Comparison of ENCODE assay signal across 19 cellular contexts in genomic region chr12:39966738-39967137, GRCh38.
DNase-seq lines count a peak whose midpoint lies in the region; TF ChIP-seq lines count a peak whose summit lies in the region.
"Had no signal": no experiment of that assay in that cellular context is flagged by ENCODE, and none has a peak within 500 bp of the region (broad histone marks: within the 10 kb centered on the region; RNA-seq: fewer than 3 reads in every experiment).

No MANE protein-coding gene starts in this region.

- H3K36me3 ChIP-seq in adipocyte (ENCODE audit: control insufficient read depth, insufficient read depth, low read length, severe bottlenecking) (no peaks in the 10 kb centered on the region), neuronal stem cell (replicated peaks in 1 of 2; ENCODE audit: control insufficient read depth in 2 of 2, insufficient read depth in 2 of 2, low read length in 2 of 2) (no peaks in the 10 kb centered on the region)
- H3K36me3 ChIP-seq: SJCRH30 had no signal

- H3K4ac ChIP-seq in neuronal stem cell (ENCODE audit: low read length) = no peak overlapping the region

- H3K4me3 Mint-ChIP-seq in glutamatergic neuron (ENCODE audit: unreplicated experiment) = peak overlapping the region; percentile 66
- H3K4me3 Mint-ChIP-seq: CD4-positive, alpha-beta memory T cell had no signal

- H3K9ac ChIP-seq in adipocyte (ENCODE audit: low read length) (no peak overlapping the region), neuronal stem cell (ENCODE audit: low read depth, low read length, poor library complexity) (no peak overlapping the region)

- H2BK5ac ChIP-seq in neuronal stem cell (ENCODE audit: low read length) = no peak overlapping the region

- no CpG with 5 or more reads among the region's 2 CpGs for WGBS in neuronal stem cell (ENCODE audit: extremely low coverage in 2 of 2, insufficient read length in 2 of 2, insufficient replicate concordance in 1 of 2), 2 donors

- no peak overlapping the region for H4K91ac ChIP-seq in neuronal stem cell (ENCODE audit: low read depth, low read length, poor library complexity)

- H2BK15ac ChIP-seq in neuronal stem cell (ENCODE audit: low read length) = no peak overlapping the region

- peaks cover 24% of the 10 kb centered on the region for H3K4me1 Mint-ChIP-seq in glutamatergic neuron (ENCODE audit: low read depth, unreplicated experiment)
- H3K4me1 Mint-ChIP-seq: CD4-positive, alpha-beta memory T cell had no signal

- no peaks in the 10 kb centered on the region for H3K27me3 ChIP-seq in adipocyte (replicated peaks; ENCODE audit: control insufficient read depth, insufficient read depth, low read length)
- H3K27me3 ChIP-seq in neuronal stem cell (ENCODE audit: control insufficient read depth in 3 of 3, insufficient read depth in 3 of 3, low read depth in 1 of 3, low read length in 3 of 3) = no peaks in the 10 kb centered on the region
- H3K27me3 ChIP-seq: SJCRH30 had no signal

- peaks cover 7% of the 10 kb centered on the region for H3K27me3 Mint-ChIP-seq in glutamatergic neuron (ENCODE audit: unreplicated experiment)

- no peak overlapping the region for H2AFZ ChIP-seq in neuronal stem cell (ENCODE audit: low read length)

- no peak overlapping the region for H2AK5ac ChIP-seq in neuronal stem cell (ENCODE audit: low read depth, low read length)

- H2BK120ac ChIP-seq in neuronal stem cell (ENCODE audit: low read depth, low read length) = no peak overlapping the region

- no peak overlapping the region for H3K4me2 ChIP-seq in neuronal stem cell (ENCODE audit: insufficient read depth, low read length, poor library complexity, severe bottlenecking)

- no peak overlapping the region for H3K18ac ChIP-seq in neuronal stem cell (ENCODE audit: low read length)

- peak overlapping the region; percentile 87 for H3K27ac Mint-ChIP-seq in glutamatergic neuron (ENCODE audit: unreplicated experiment)
- H3K27ac Mint-ChIP-seq: CD4-positive, alpha-beta memory T cell had no signal

- H3K27ac ChIP-seq in neuronal stem cell (replicated peaks; ENCODE audit: low read length) = no peak overlapping the region
- H3K27ac ChIP-seq: SJCRH30 had no signal

- H3K4me3 ChIP-seq in adipocyte (ENCODE audit: low read length) (no peak overlapping the region), neuronal stem cell (ENCODE audit: low read length in 2 of 2) (no peak overlapping the region)
- H3K4me3 ChIP-seq: SJCRH30 had no signal

- no peak overlapping the region for H3K14ac ChIP-seq in neuronal stem cell (ENCODE audit: low read length)

- peaks cover 4% of the 10 kb centered on the region for H3K36me3 Mint-ChIP-seq in glutamatergic neuron (ENCODE audit: unreplicated experiment)

- H3K79me1 ChIP-seq in neuronal stem cell (ENCODE audit: low read depth, low read length) = no peaks in the 10 kb centered on the region

- H3K9me3 Mint-ChIP-seq in glutamatergic neuron (ENCODE audit: unreplicated experiment) = peaks cover 5% of the 10 kb centered on the region

- no peak overlapping the region for H2BK12ac ChIP-seq in neuronal stem cell (ENCODE audit: low read length)

- TF ChIP-seq CTCF in glutamatergic neuron (IDR thresholded peaks at IDR 0.05; ENCODE audit: partially characterized antibody, unreplicated experiment) = no peak

- H4K8ac ChIP-seq in neuronal stem cell (ENCODE audit: low read depth, low read length) = no peak overlapping the region

- no peaks in the 10 kb centered on the region for H3K4me1 ChIP-seq in adipocyte (ENCODE audit: control insufficient read depth, insufficient read depth, low read length)
- H3K4me1 ChIP-seq in neuronal stem cell (ENCODE audit: control insufficient read depth in 2 of 2, insufficient read depth in 1 of 2, low read depth in 1 of 2, low read length in 2 of 2) = no peaks in the 10 kb centered on the region
- H3K4me1 ChIP-seq: SJCRH30 had no signal

- DNase-seq in NCI-H524 treated with DMSO at 0.1 percent for 48 hours (lab: John Stamatoyannopoulos, UW) = peak; percentile 40
- peak; percentile 12 for DNase-seq in adipocyte (ENCODE audit: low read depth)
- no peak for DNase-seq in glutamatergic neuron
- DNase-seq in activated CD4-positive, alpha-beta T cell treated with anti-CD3 and anti-CD28 coated beads for 4 hours = no peak
- no peak for DNase-seq in DMS79 treated with DMSO at 0.1 percent for 48 hours (lab: John Stamatoyannopoulos, UW)
- DNase-seq in NAMALWA (ENCODE audit: low spot score) = no peak
- DNase-seq in neuronal stem cell (ENCODE audit: low spot score) = no peak
- DNase-seq: CD4-positive, alpha-beta memory T cell; COR-L47; DMS79; NCI-H1092; NCI-H1417 treated with DMSO at 0.1 percent for 48 hours; NCI-H187 treated with DMSO at 0.1 percent for 48 hours; NCI-H2171 treated with DMSO at 0.1 percent for 48 hours; NCI-H345; NCI-H82; NK-92 treated with Interleukin-12 subunit alpha and Interleukin-12 subunit beta, amount 100 ng/mL, for 24 hours; PC-3; SJCRH30 had no signal

- H3K9me3 ChIP-seq in adipocyte (ENCODE audit: control insufficient read depth, low read length) = no peaks in the 10 kb centered on the region
- peaks cover 0 to 4% of the 10 kb centered on the region in 2 donors for H3K9me3 ChIP-seq in neuronal stem cell (replicated peaks in 1 of 2; ENCODE audit: control insufficient read depth in 2 of 2, insufficient read depth in 1 of 2, low read depth in 1 of 2, low read length in 2 of 2)
- H3K9me3 ChIP-seq: SJCRH30 had no signal

- H3K23ac ChIP-seq in neuronal stem cell (ENCODE audit: low read depth, low read length, poor library complexity) = no peak overlapping the region

Comparison
In these comparisons a context has a peak if more than half of its experiments do, and no peak if none do; other contexts are left out.
1. DNase-seq: peak in NCI-H524 treated with DMSO at 0.1 percent for 48 hours (single experiment) and adipocyte (single experiment); none in glutamatergic neuron (single experiment), activated CD4-positive, alpha-beta T cell treated with anti-CD3 and anti-CD28 coated beads for 4 hours (0 of 2), DMS79 treated with DMSO at 0.1 percent for 48 hours (single experiment), NAMALWA (single experiment) and neuronal stem cell (single experiment).